ENCODE assay signal across 14 cellular contexts in the genomic region with DNA sequence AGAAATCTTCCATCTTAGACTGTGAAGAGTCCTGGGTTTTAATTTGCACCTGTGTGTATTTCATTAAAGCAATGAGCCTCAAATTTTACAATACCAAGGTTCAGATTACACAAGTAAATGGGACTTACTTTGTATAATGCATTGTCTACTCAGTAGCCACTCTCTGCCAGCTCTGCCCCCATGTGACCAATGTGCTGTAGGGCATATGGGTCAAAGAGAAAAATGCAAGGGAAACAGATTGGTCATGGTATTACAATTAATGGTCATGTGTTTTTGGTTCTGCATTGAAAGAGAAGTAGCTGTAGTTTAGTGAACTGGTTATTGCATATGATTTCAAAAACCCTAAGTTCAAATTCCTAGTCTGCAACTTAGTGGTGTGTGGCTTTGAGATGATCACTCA.
DNase-seq lines count a peak whose midpoint lies in the region; ATAC-seq, FAIRE-seq and TF ChIP-seq lines count a peak whose summit lies in the region.
"Had no signal": no experiment of that assay in that cellular context is flagged by ENCODE, and none has a peak within 500 bp of the region (broad histone marks: within the 10 kb centered on the region; RNA-seq: fewer than 3 reads in every experiment).

No MANE protein-coding gene starts in this region.

- H3K27ac Mint-ChIP-seq in MCF 10A (ENCODE audit: low read depth, unreplicated experiment) = no peak overlapping the region
- H3K27ac Mint-ChIP-seq: mesothelial cell of epicardium had no signal

- H3K9me3 Mint-ChIP-seq in MCF 10A (ENCODE audit: unreplicated experiment) = no peaks in the 10 kb centered on the region
- H3K9me3 Mint-ChIP-seq: mesothelial cell of epicardium had no signal

- H3K4me1 ChIP-seq in breast epithelium = no peaks in the 10 kb centered on the region
- H3K4me1 ChIP-seq: suprapubic skin had no signal

- no peak overlapping the region for H3K4me3 Mint-ChIP-seq in MCF 10A (ENCODE audit: unreplicated experiment)
- H3K4me3 Mint-ChIP-seq: mesothelial cell of epicardium had no signal

- intact Hi-C loops in MCF 10A (cut with micrococcal nuclease) = loop anchor here (5.0 kb wide), 1 partner anchor 132 kb away; no protein-coding TSS in a partner anchor
- intact Hi-C loops in breast epithelium (cut with DNase I; ENCODE audit: low total_unique reads) = no loop called here

- no peak overlapping the region for H3K27ac ChIP-seq in breast epithelium
- H3K27ac ChIP-seq: RWPE1, suprapubic skin had no signal

- DNase-seq in MCF 10A (ENCODE audit: unreplicated experiment) = peak; percentile 33
- DNase-seq in breast epithelium (ENCODE audit: low spot score in 2 of 2) = no peak
- DNase-seq in SK-MEL-5 (ENCODE audit: low read depth, low spot score) = peak; percentile 36
- no peak for DNase-seq in fibroblast of villous mesenchyme (ENCODE audit: low read depth)
- no peak for DNase-seq in GM12892 (ENCODE audit: insufficient read length)
- DNase-seq in NOMO-1 treated with DMSO at 0.1 percent for 48 hours (lab: John Stamatoyannopoulos, UW; ENCODE audit: unreplicated experiment) = no peak
- DNase-seq: ACHN, activated T-cell treated with anti-CD3 and anti-CD28 coated beads for 4 hours, DMS79 treated with DMSO at 0.1 percent for 48 hours had no signal

- H3K36me3 Mint-ChIP-seq in MCF 10A (ENCODE audit: insufficient read depth, unreplicated experiment) = no peaks in the 10 kb centered on the region
- H3K36me3 Mint-ChIP-seq: mesothelial cell of epicardium had no signal

- BruUV-seq in MCF 10A (replicated peaks; lab: Mats Ljungman, UMichigan) = no TSS peak

- H3K9me3 ChIP-seq in breast epithelium = no peaks in the 10 kb centered on the region
- H3K9me3 ChIP-seq: suprapubic skin had no signal

- CTCF ChIA-PET in MCF 10A (lab: Yijun Ruan, JAX) = interaction anchor here (0.6 kb wide), 1 partner anchor 46 kb away, joined by 3 read pairs; no protein-coding TSS in a partner anchor

- no peaks in the 10 kb centered on the region for H3K36me3 ChIP-seq in breast epithelium
- H3K36me3 ChIP-seq: suprapubic skin had no signal

- no peak for TF ChIP-seq CTCF in MCF 10A (IDR thresholded peaks at IDR 0.05; ENCODE audit: unreplicated experiment)
- no peak for TF ChIP-seq CTCF in breast epithelium (IDR thresholded peaks at IDR 0.05)
- peak; percentile 24 for TF ChIP-seq CTCF in fibroblast of villous mesenchyme (IDR thresholded peaks at IDR 0.05; ENCODE audit: insufficient read depth, low read depth, low read length)

- no peak overlapping the region for H3K4me3 ChIP-seq in breast epithelium
- no peak overlapping the region for H3K4me3 ChIP-seq in fibroblast of villous mesenchyme (ENCODE audit: low read depth, low read length)
- H3K4me3 ChIP-seq: suprapubic skin had no signal

- no peaks in the 10 kb centered on the region for H3K27me3 Mint-ChIP-seq in MCF 10A (ENCODE audit: insufficient read depth, unreplicated experiment)

- POLR2A ChIA-PET in MCF 10A (lab: Yijun Ruan, JAX) = interaction anchor here (1.0 kb wide), 1 partner anchor 35 kb away, joined by 3 read pairs; no protein-coding TSS in a partner anchor

- no peak for ATAC-seq in GM19035 (IDR thresholded peaks at IDR 0.05; ENCODE audit: unreplicated experiment)
- no peak for ATAC-seq in GM18858 (IDR thresholded peaks at IDR 0.05; ENCODE audit: unreplicated experiment)

- no peak for TF ChIP-seq POLR2A in breast epithelium (IDR thresholded peaks at IDR 0.05)
- no peak for TF ChIP-seq POLR2A in GM12892 (IDR thresholded peaks at IDR 0.05; ENCODE audit: low read depth, low read length)

- H3K4me1 Mint-ChIP-seq in MCF 10A (ENCODE audit: insufficient read depth, unreplicated experiment) = peaks cover 23% of the 10 kb centered on the region
- H3K4me1 Mint-ChIP-seq: mesothelial cell of epicardium had no signal

- no peaks in the 10 kb centered on the region for H3K27me3 ChIP-seq in breast epithelium
- H3K27me3 ChIP-seq: suprapubic skin had no signal

- in situ Hi-C loops in SK-MEL-5 (cut with HindIII; ENCODE audit: low pct_unique_long_range_greater_than_20kb, low sequenced_read_pairs) = no loop called here

- FAIRE-seq in GM12892 (lab: Jason Lieb, UNC) = no peak

Comparison
In these comparisons a context has a peak if more than half of its experiments do, and no peak if none do; other contexts are left out.
1. DNase-seq: peak in MCF 10A (single experiment) and SK-MEL-5 (single experiment); none in breast epithelium (0 of 2), fibroblast of villous mesenchyme (single experiment), GM12892 (single experiment) and NOMO-1 treated with DMSO at 0.1 percent for 48 hours (single experiment).